Comparison of ENCODE assay signal across 9 cellular contexts in genomic region chr16:29898786-29899515, GRCh38. TPM values are rescaled to one million over a fixed set of nuclear protein-coding genes. Genes with fewer than 3 reads are reported as not detected.
A peak's percentile ranks its signal among the peaks of the same experiment; 100 is the strongest.
DNase-seq lines count a peak whose midpoint lies in the region; ATAC-seq and TF ChIP-seq lines count a peak whose summit lies in the region.
"Had no signal": no experiment of that assay in that cellular context is flagged by ENCODE, and none has a peak within 500 bp of the region (broad histone marks: within the 10 kb centered on the region; RNA-seq: fewer than 3 reads in every experiment).

No MANE protein-coding gene starts in this region.

- peak; percentile 65 for ATAC-seq in Panc1
- no peak for ATAC-seq in thoracic aorta (ENCODE audit: insufficient number of reproducible peaks, low FRiP score, low read depth)

- no peak overlapping the region for H3K27ac Mint-ChIP-seq in activated naive CD4-positive, alpha-beta T cell treated with anti-CD3 and anti-CD28 coated beads for 36 hours
- no peak overlapping the region for H3K27ac Mint-ChIP-seq in activated naive CD4-positive, alpha-beta T cell treated with anti-CD3 and anti-CD28 coated beads, Interleukin-2, amount 10 ng/mL, durations not matched to agents 7 days and 5 days

- no peak for DNase-seq in activated naive CD4-positive, alpha-beta T cell treated with anti-CD3 and anti-CD28 coated beads for 36 hours
- DNase-seq in activated naive CD4-positive, alpha-beta T cell treated with anti-CD3 and anti-CD28 coated beads, Interleukin-2, amount 10 ng/mL, durations not matched to agents 7 days and 5 days: no peak
- DNase-seq in Panc1 (ENCODE audit: low read depth, low spot score) (no peak), fibroblast of pulmonary artery (ENCODE audit: low read depth) (no peak), thoracic aorta (ENCODE audit: low spot score) (no peak), GM10266 (ENCODE audit: extremely low spot score) (no peak), globus pallidus (ENCODE audit: low spot score) (no peak), T-helper 2 cell (no peak)

- intact Hi-C loops in activated naive CD4-positive, alpha-beta T cell treated with anti-CD3 and anti-CD28 coated beads for 36 hours (cut with micrococcal nuclease): no loop called here
- intact Hi-C loops in Panc1 (cut with micrococcal nuclease; ENCODE audit: unreplicated experiment): no loop called here

- H3K9me3 Mint-ChIP-seq in activated naive CD4-positive, alpha-beta T cell treated with anti-CD3 and anti-CD28 coated beads for 36 hours: no peaks in the 10 kb centered on the region
- no peaks in the 10 kb centered on the region for H3K9me3 Mint-ChIP-seq in activated naive CD4-positive, alpha-beta T cell treated with anti-CD3 and anti-CD28 coated beads, Interleukin-2, amount 10 ng/mL, durations not matched to agents 7 days and 5 days

- peak overlapping the region; percentile 19 for H3K4me3 Mint-ChIP-seq in activated naive CD4-positive, alpha-beta T cell treated with anti-CD3 and anti-CD28 coated beads for 36 hours
- H3K4me3 Mint-ChIP-seq in activated naive CD4-positive, alpha-beta T cell treated with anti-CD3 and anti-CD28 coated beads, Interleukin-2, amount 10 ng/mL, durations not matched to agents 7 days and 5 days: no peak overlapping the region

- CTCF ChIA-PET in activated naive CD4-positive, alpha-beta T cell treated with anti-CD3 and anti-CD28 coated beads for 36 hours (lab: Charles Lee): no interaction called here
- CTCF ChIA-PET in activated naive CD4-positive, alpha-beta T cell treated with anti-CD3 and anti-CD28 coated beads, Interleukin-2, amount 10 ng/mL, durations not matched to agents 7 days and 5 days (lab: Charles Lee): no interaction called here
- CTCF ChIA-PET in Panc1 (lab: Charles Lee): interaction anchor here (0.6 to 1.7 kb wide), 4 partner anchors 10 to 97 kb away, joined by 4 to 11 read pairs (median 10); partner anchors contain the start of gene MVP

- H3K9me3 ChIP-seq in Panc1 (ENCODE audit: control insufficient read depth, insufficient read depth, low read depth, low read length) (no peaks in the 10 kb centered on the region), thoracic aorta (no peaks in the 10 kb centered on the region)

- POLR2A ChIA-PET in Panc1 (lab: Charles Lee): interaction anchor here (0.6 to 1.0 kb wide), 7 partner anchors 27 to 333 kb away, joined by 3 to 10 read pairs (median 5); no protein-coding TSS in a partner anchor

- H3K4me1 Mint-ChIP-seq in activated naive CD4-positive, alpha-beta T cell treated with anti-CD3 and anti-CD28 coated beads for 36 hours (ENCODE audit: low read depth): peaks cover 13% of the 10 kb centered on the region
- H3K4me1 Mint-ChIP-seq in activated naive CD4-positive, alpha-beta T cell treated with anti-CD3 and anti-CD28 coated beads, Interleukin-2, amount 10 ng/mL, durations not matched to agents 7 days and 5 days: peaks cover 13% of the 10 kb centered on the region

- H3K27ac ChIP-seq in Panc1 (ENCODE audit: low read length) (peak overlapping the region; percentile 71), thoracic aorta (no peak overlapping the region)

- TF ChIP-seq CTCF in Panc1 (IDR thresholded peaks at IDR 0.05) (no peak), fibroblast of pulmonary artery (IDR thresholded peaks at IDR 0.05; ENCODE audit: low read length, missing control alignments) (no peak), thoracic aorta (IDR thresholded peaks at IDR 0.05) (no peak), GM10266 (IDR thresholded peaks at IDR 0.05; ENCODE audit: control insufficient read depth, insufficient read depth, low read depth, missing control alignments) (no peak)

- no peaks in the 10 kb centered on the region for H3K36me3 Mint-ChIP-seq in activated naive CD4-positive, alpha-beta T cell treated with anti-CD3 and anti-CD28 coated beads for 36 hours (ENCODE audit: low read depth)
- H3K36me3 Mint-ChIP-seq in activated naive CD4-positive, alpha-beta T cell treated with anti-CD3 and anti-CD28 coated beads, Interleukin-2, amount 10 ng/mL, durations not matched to agents 7 days and 5 days: no peaks in the 10 kb centered on the region

- H3K4me3 ChIP-seq in Panc1 (ENCODE audit: low read depth in 2 of 2, low read length in 2 of 2): peak overlapping the region; percentile 48 to 71
- peak overlapping the region; percentile 73 for H3K4me3 ChIP-seq in fibroblast of pulmonary artery (replicated peaks; ENCODE audit: low read depth, low read length)
- H3K4me3 ChIP-seq in thoracic aorta: peak overlapping the region; percentile 71

- no peaks in the 10 kb centered on the region for H3K27me3 ChIP-seq in Panc1 (ENCODE audit: control insufficient read depth, insufficient read depth, low read length)
- peaks cover 11% of the 10 kb centered on the region for H3K27me3 ChIP-seq in thoracic aorta (replicated peaks; ENCODE audit: insufficient read depth)

- peaks cover 22% of the 10 kb centered on the region for H3K27me3 Mint-ChIP-seq in activated naive CD4-positive, alpha-beta T cell treated with anti-CD3 and anti-CD28 coated beads for 36 hours (ENCODE audit: low read depth)
- peaks cover 69% of the 10 kb centered on the region for H3K27me3 Mint-ChIP-seq in activated naive CD4-positive, alpha-beta T cell treated with anti-CD3 and anti-CD28 coated beads, Interleukin-2, amount 10 ng/mL, durations not matched to agents 7 days and 5 days

- H3K4me1 ChIP-seq in Panc1 (ENCODE audit: control insufficient read depth, insufficient read depth, low read length) (peaks cover 5% of the 10 kb centered on the region; the same call in 1 of the 2 replicates), thoracic aorta (ENCODE audit: control insufficient read depth in 1 of 2, low read depth in 2 of 2) (peaks cover 5 to 11% of the 10 kb centered on the region in 2 donors)

- in situ Hi-C loops in Panc1 (cut with HindIII; ENCODE audit: low pct_unique_long_range_greater_than_20kb, low sequenced_read_pairs): no loop called here

- TSS peak; percentile 78 for BruUV-seq in Panc1 (replicated peaks; lab: Mats Ljungman, UMichigan)

- no peaks in the 10 kb centered on the region for H3K36me3 ChIP-seq in Panc1 (ENCODE audit: control insufficient read depth, insufficient read depth, low read length)
- no peaks in the 10 kb centered on the region for H3K36me3 ChIP-seq in thoracic aorta

RNA-seq across cellular contexts. Expression of gene SEZ6L2, which starts 0.4 kb away (rescaled TPM):
- total RNA-seq in activated naive CD4-positive, alpha-beta T cell treated with anti-CD3 and anti-CD28 coated beads for 36 hours: under 1 TPM; 0.30 to 0.31 TPM
- total RNA-seq in Panc1 (2021; ENCODE audit: unreplicated experiment) (70.7 TPM), thoracic aorta (1 to 10 TPM in 1 of 2 donors, under 1 TPM in 1; 0.63 to 1.4 TPM)
- 123 TPM for polyA plus RNA-seq in Panc1 (2012; ENCODE audit: insufficient read length)

RNA-seq across cellular contexts. Expression of gene ASPHD1, which starts 1.3 kb away (rescaled TPM):
- 1 to 10 TPM; 1.3 to 1.7 TPM for total RNA-seq in activated naive CD4-positive, alpha-beta T cell treated with anti-CD3 and anti-CD28 coated beads for 36 hours
- 87.0 TPM for total RNA-seq in Panc1 (2021; ENCODE audit: unreplicated experiment)
- 129 TPM for polyA plus RNA-seq in Panc1 (2012; ENCODE audit: insufficient read length)
- total RNA-seq in thoracic aorta: under 1 TPM in 1 of 2 donors, not detected in 1; 0.27 TPM
- total RNA-seq: mononuclear cell had no signal

RNA-seq across cellular contexts. Expression of gene KCTD13, which starts 27.1 kb away (rescaled TPM):
- total RNA-seq in activated naive CD4-positive, alpha-beta T cell treated with anti-CD3 and anti-CD28 coated beads for 36 hours: 10 to 100 TPM; 25.8 to 29.4 TPM
- total RNA-seq in Panc1 (2021; ENCODE audit: unreplicated experiment) (45.7 TPM), thoracic aorta (10 to 100 TPM; 29.2 to 37.1 TPM)
- polyA plus RNA-seq in Panc1 (2012; ENCODE audit: insufficient read length): 42.5 TPM

RNA-seq across cellular contexts. Expression of gene CDIPT, which starts 35.9 kb away (rescaled TPM):
- 10 to 100 TPM; 29.0 to 31.0 TPM for total RNA-seq in activated naive CD4-positive, alpha-beta T cell treated with anti-CD3 and anti-CD28 coated beads for 36 hours
- total RNA-seq in Panc1 (2021; ENCODE audit: unreplicated experiment) (71.6 TPM), thoracic aorta (100 to 1,000 TPM in 1 of 2 donors, 10 to 100 TPM in 1; 92.1 to 107 TPM)
- polyA plus RNA-seq in Panc1 (2012; ENCODE audit: insufficient read length): 136 TPM

Comparison
In these comparisons a context has a peak if more than half of its experiments do, and no peak if none do; other contexts are left out.
1. RNA of gene SEZ6L2, which starts 0.4 kb away (total RNA-seq): 70.7 TPM in Panc1 (single experiment); 0.63 to 1.4 TPM in thoracic aorta and 0.30 to 0.31 TPM in activated naive CD4-positive, alpha-beta T cell treated with anti-CD3 and anti-CD28 coated beads for 36 hours; every median in the first group is over 10 times any median in the second.
2. RNA of gene ASPHD1, which starts 1.3 kb away (total RNA-seq): 87.0 TPM in Panc1 (single experiment); 1.3 to 1.7 TPM in activated naive CD4-positive, alpha-beta T cell treated with anti-CD3 and anti-CD28 coated beads for 36 hours and 0.27 TPM in thoracic aorta; every median in the first group is over 10 times any median in the second.
3. Peak in every context shown above with its lines, with median percentiles within 50 percentile points of each other: H3K4me3 ChIP-seq.